Comparison of ENCODE assay signal across 2 cellular contexts in genomic region chr5:135822286-135822685, GRCh38.
A peak's percentile ranks its signal among the peaks of the same experiment; 100 is the strongest.
TF ChIP-seq lines count a peak whose summit lies in the region.

No MANE protein-coding gene starts in this region.

TF ChIP-seq in HEK293, 187 proteins besides CTCF, POLR2A, EP300 and RAD21:
- TF ChIP-seq ZIC2 (tag by site-specific recombination; IDR thresholded peaks at IDR 0.05) (peak; percentile 41), ZSCAN23 (tag by site-specific recombination; IDR thresholded peaks at IDR 0.05) (no peak)

TF ChIP-seq in K562, 482 proteins besides CTCF, POLR2A, EP300 and RAD21:
- TF ChIP-seq PBX2 (CRISPR knock-in tag; IDR thresholded peaks at IDR 0.05; ENCODE audit: low read depth) (no peak), PBX2 (tag; conservative IDR thresholded peaks at IDR 0.05; ENCODE audit: low read depth) (no peak), POLR2AphosphoS2 (IDR thresholded peaks at IDR 0.05; ENCODE audit: low read length) (no peak), ATF3 (IDR thresholded peaks at IDR 0.05) (peak; percentile 81), ATF3 (CRISPR knock-in tag; conservative IDR thresholded peaks at IDR 0.05) (no peak), NR2C1 (IDR thresholded peaks at IDR 0.05) (no peak), NR2C1 (tag; IDR thresholded peaks at IDR 0.05) (no peak), HNRNPL (IDR thresholded peaks at IDR 0.05; ENCODE audit: low read depth, low read length) (no peak), ZNF431 (CRISPR knock-in tag; IDR thresholded peaks at IDR 0.05) (no peak), PHF21A (IDR thresholded peaks at IDR 0.05; ENCODE audit: borderline replicate concordance, low read depth) (no peak), ZFP30 (CRISPR knock-in tag; IDR thresholded peaks at IDR 0.05; ENCODE audit: borderline replicate concordance) (no peak), CEBPB (tag; IDR thresholded peaks at IDR 0.05) (peak; percentile 49; the same call in 1 of the 2 replicates), CEBPG (CRISPR knock-in tag; IDR thresholded peaks at IDR 0.05) (peak; percentile 62; the same call in 1 of the 2 replicates), CEBPG (tag; conservative IDR thresholded peaks at IDR 0.05 in 1 of 2, IDR thresholded peaks at IDR 0.05 in 1 of 2) (peak; percentile 64 to 71), BCL6 (CRISPR knock-in tag; IDR thresholded peaks at IDR 0.05) (no peak), ZBTB11 (CRISPR knock-in tag; IDR thresholded peaks at IDR 0.05) (no peak), HSF4 (CRISPR knock-in tag; IDR thresholded peaks at IDR 0.05; ENCODE audit: borderline replicate concordance) (no peak)
